10 cellular contexts compared by ENCODE assay signal in the genomic region with DNA sequence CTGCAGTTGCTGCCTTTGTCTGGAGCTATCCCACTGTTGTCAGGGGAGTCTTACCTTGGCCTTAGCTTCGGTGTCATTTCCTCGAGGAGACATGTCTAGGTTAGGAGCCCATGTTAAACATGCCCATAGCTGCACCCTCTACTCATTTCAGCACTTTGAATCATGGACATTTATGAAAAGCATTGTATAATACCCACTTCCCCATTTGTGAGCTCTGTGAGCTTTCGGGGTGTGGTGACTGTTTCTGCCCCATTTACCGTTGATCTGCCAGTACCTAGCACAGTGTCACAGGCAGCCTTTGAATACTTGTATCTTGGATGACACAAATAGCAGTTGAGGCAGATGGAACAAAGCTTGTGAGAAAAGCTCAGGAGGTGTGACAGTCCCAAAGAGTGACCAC. TPM values are rescaled to one million over a fixed set of nuclear protein-coding genes. Genes with fewer than 3 reads are reported as not detected.
DNase-seq lines count a peak whose midpoint lies in the region; ATAC-seq and TF ChIP-seq lines count a peak whose summit lies in the region.
"Had no signal": no experiment of that assay in that cellular context is flagged by ENCODE, and none has a peak within 500 bp of the region (broad histone marks: within the 10 kb centered on the region; RNA-seq: fewer than 3 reads in every experiment).

No MANE protein-coding gene starts in this region.

- H3K4ac ChIP-seq in trophoblast cell (ENCODE audit: low read depth, low read length), result no peak overlapping the region

- no peak overlapping the region for H3K14ac ChIP-seq in trophoblast cell (ENCODE audit: low read length)

- H3K23ac ChIP-seq in trophoblast cell (ENCODE audit: low read length), result no peak overlapping the region

- no peaks in the 10 kb centered on the region for H4K20me1 ChIP-seq in GM23248 (ENCODE audit: insufficient read depth)

- no peak overlapping the region for H2BK5ac ChIP-seq in trophoblast cell (ENCODE audit: low read depth, low read length, poor library complexity)

- intact Hi-C loops in mucosa of descending colon (cut with DNase I, micrococcal nuclease), result no loop called here

- H4K91ac ChIP-seq in trophoblast cell (ENCODE audit: low read depth, low read length), result no peak overlapping the region

- in situ Hi-C loops in GM23248 (cut with MboI), result no loop called here

- H3K18ac ChIP-seq in trophoblast cell (ENCODE audit: low read length), result no peak overlapping the region

- H3K9me2 ChIP-seq in GM23248 (ENCODE audit: insufficient read depth), result no peaks in the 10 kb centered on the region

- no peaks in the 10 kb centered on the region for H3K36me3 ChIP-seq in mucosa of descending colon (ENCODE audit: low read depth)
- H3K36me3 ChIP-seq in trophoblast cell (ENCODE audit: control insufficient read depth in 1 of 2, insufficient read depth in 2 of 2, low read length in 2 of 2), result no peaks in the 10 kb centered on the region
- no peaks in the 10 kb centered on the region for H3K36me3 ChIP-seq in GM23248 (ENCODE audit: low read depth)
- H3K36me3 ChIP-seq in effector memory CD4-positive, alpha-beta T cell (ENCODE audit: control insufficient read depth, insufficient read depth, low read length), result no peaks in the 10 kb centered on the region

- H3K9ac ChIP-seq in trophoblast cell (ENCODE audit: low read length) (no peak overlapping the region), GM23248 (no peak overlapping the region)

- H4K12ac ChIP-seq in trophoblast cell (ENCODE audit: low read depth, low read length), result no peak overlapping the region

- H2BK12ac ChIP-seq in trophoblast cell (ENCODE audit: low read length), result no peak overlapping the region

- H3K27me3 ChIP-seq in trophoblast cell (ENCODE audit: insufficient read depth, low read length) (no peaks in the 10 kb centered on the region), GM23248 (replicated peaks; ENCODE audit: insufficient read depth) (no peaks in the 10 kb centered on the region)
- no peaks in the 10 kb centered on the region for H3K27me3 ChIP-seq in effector memory CD4-positive, alpha-beta T cell (replicated peaks; ENCODE audit: control insufficient read depth, insufficient read depth, low read length, poor library complexity, severe bottlenecking)

- H3K27ac ChIP-seq in trophoblast cell (ENCODE audit: low read depth, low read length), result no peak overlapping the region
- H3K27ac ChIP-seq in GM23248, result no peak overlapping the region
- no peak overlapping the region for H3K27ac ChIP-seq in effector memory CD4-positive, alpha-beta T cell (ENCODE audit: insufficient read depth, low read length, poor library complexity, severe bottlenecking)

- H3F3A ChIP-seq in GM23248 (ENCODE audit: insufficient read depth), result peaks cover 24% of the 10 kb centered on the region

- H3K9me3 ChIP-seq in mucosa of descending colon (no peaks in the 10 kb centered on the region), trophoblast cell (ENCODE audit: insufficient read depth, low read depth, low read length) (no peaks in the 10 kb centered on the region), GM23248 (ENCODE audit: low read depth) (no peaks in the 10 kb centered on the region)
- H3K9me3 ChIP-seq in effector memory CD4-positive, alpha-beta T cell (ENCODE audit: control insufficient read depth, low read length), result no peaks in the 10 kb centered on the region

- no peak overlapping the region for H2BK120ac ChIP-seq in trophoblast cell (ENCODE audit: insufficient read depth, low read length, poor library complexity)

- peaks cover 3% of the 10 kb centered on the region for H3K79me2 ChIP-seq in trophoblast cell (ENCODE audit: control insufficient read depth, insufficient read depth, low read length, poor library complexity)
- peaks cover 100% of the 10 kb centered on the region for H3K79me2 ChIP-seq in GM23248 (ENCODE audit: insufficient read depth)

- WGBS in trophoblast cell (ENCODE audit: extremely low coverage, insufficient coverage, insufficient read length), result no CpG with 5 or more reads among the region's 4 CpGs
- WGBS in GM23248 (ENCODE audit: low coverage in 1 of 2, low lambda C conversion rate in 2 of 2, missing lambda C conversion rate in 2 of 2), 2 experiments, result 95 to 97% methylated on average over 4 of the region's 4 CpGs

- no peak overlapping the region for H4K8ac ChIP-seq in trophoblast cell (ENCODE audit: low read depth, low read length)

- H3K4me3 ChIP-seq in mucosa of descending colon, result no peak overlapping the region
- H3K4me3 ChIP-seq in trophoblast cell (ENCODE audit: low read depth, low read length), result no peak overlapping the region
- H3K4me3 ChIP-seq in GM23248, result no peak overlapping the region
- no peak overlapping the region for H3K4me3 ChIP-seq in effector memory CD4-positive, alpha-beta T cell (ENCODE audit: insufficient read depth, low read depth, low read length, poor library complexity, severe bottlenecking)

- no peaks in the 10 kb centered on the region for H3K79me1 ChIP-seq in trophoblast cell (ENCODE audit: low read length)

- H3K4me2 ChIP-seq in trophoblast cell (ENCODE audit: low read length), result no peak overlapping the region
- no peak overlapping the region for H3K4me2 ChIP-seq in GM23248 (ENCODE audit: unreplicated experiment)

- no peak overlapping the region for H2AK5ac ChIP-seq in trophoblast cell (ENCODE audit: low read length)

- ATAC-seq in GM18873 (IDR thresholded peaks at IDR 0.05; ENCODE audit: low FRiP score, unreplicated experiment) (peak; percentile 93), HG02588 (IDR thresholded peaks at IDR 0.05; ENCODE audit: unreplicated experiment) (peak; percentile 95), mucosa of descending colon (peak; percentile 62)

- TF ChIP-seq CTCF in mucosa of descending colon (IDR thresholded peaks at IDR 0.05), result no peak

- H2AFZ ChIP-seq in trophoblast cell (ENCODE audit: insufficient read depth, low read length, poor library complexity), result no peak overlapping the region
- H2AFZ ChIP-seq in GM23248, result no peak overlapping the region

- H3K4me1 ChIP-seq in mucosa of descending colon (ENCODE audit: low read depth) (peaks cover 24% of the 10 kb centered on the region), trophoblast cell (ENCODE audit: control insufficient read depth in 1 of 2, insufficient read depth in 2 of 2, low read length in 2 of 2) (peaks cover 0 to 3% of the 10 kb centered on the region in 2 experiments), GM23248 (ENCODE audit: insufficient read depth) (peaks cover 45% of the 10 kb centered on the region)
- H3K4me1 ChIP-seq in effector memory CD4-positive, alpha-beta T cell (ENCODE audit: control insufficient read depth, insufficient read depth, low read length, poor library complexity, severe bottlenecking), result no peaks in the 10 kb centered on the region

- DNase-seq in Kasumi-1 (lab: John Stamatoyannopoulos, UW), result peak; percentile 68 to 75
- DNase-seq in mucosa of descending colon, result no peak
- DNase-seq in trophoblast cell, result no peak
- no peak for DNase-seq in GM23248
- no peak for DNase-seq in effector memory CD4-positive, alpha-beta T cell
- no peak for DNase-seq in NCI-H1417 treated with DMSO at 0.1 percent for 48 hours (lab: John Stamatoyannopoulos, UW)
- DNase-seq: stimulated activated naive CD4-positive, alpha-beta T cell treated with Interleukin-2 at 50 U/mL for 16 hours; T1000 had no signal

RNA-seq across cellular contexts. Expression of a gene that starts 41.8 kb away (rescaled TPM):
- 10 to 100 TPM; 10.6 to 11.8 (median 11.4) TPM for total RNA-seq in mucosa of descending colon
- polyA plus RNA-seq in trophoblast cell (2013), result 41.7 and 44.1 TPM in 2 replicates
- 9.1 and 9.3 TPM in 2 replicates for total RNA-seq in GM23248 (2014; rRNA removed; shearing (Covaris generic))
- polyA plus RNA-seq in GM23248 (2016; fragmentation: Nextera tagmentation; extraction: Ambion mirVana), result 3.9 and 4.7 TPM in 2 replicates

Comparison
In these comparisons a context has a peak if more than half of its experiments do, and no peak if none do; other contexts are left out.
1. DNase-seq: peak in Kasumi-1 (2 of 2); none in mucosa of descending colon (0 of 3), trophoblast cell (0 of 2), GM23248 (single experiment), effector memory CD4-positive, alpha-beta T cell (0 of 3) and NCI-H1417 treated with DMSO at 0.1 percent for 48 hours (single experiment).
2. Peak in every context shown above with its lines, with median percentiles within 50 percentile points of each other: ATAC-seq.